16 cellular contexts compared by ENCODE assay signal in genomic region chr15:85297537-85297936, GRCh38.
"Had no signal": no experiment of that assay in that cellular context is flagged by ENCODE, and none has a peak within 500 bp of the region (broad histone marks: within the 10 kb centered on the region; RNA-seq: fewer than 3 reads in every experiment).

No MANE protein-coding gene starts in this region.

- H3K27me3 Mint-ChIP-seq: stimulated activated naive CD8-positive, alpha-beta T cell treated with anti-CD3 and anti-CD28 coated beads, Interleukin-15, amount 100 ng/mL, for 72 hours had no signal

- DNase-seq: activated CD4-positive, alpha-beta T cell treated with anti-CD3 and anti-CD28 coated beads, Interleukin-2, amount 50 U/mL, for 48 hours; activated effector memory CD4-positive, alpha-beta T cell treated with Interleukin-2 at 50 U/mL for 16 hours; endodermal cell; heart right ventricle; left colon; mucosa of descending colon; stimulated activated naive CD8-positive, alpha-beta T cell treated with anti-CD3 and anti-CD28 coated beads, Interleukin-15, amount 100 ng/mL, for 72 hours; SW 1271; testis; upper lobe of left lung had no signal

- H3K4me3 ChIP-seq: cardiac muscle cell, lung, mucosa of descending colon, prostate gland had no signal

- H3K27ac Mint-ChIP-seq: activated naive CD4-positive, alpha-beta T cell treated with anti-CD3 and anti-CD28 coated beads, Interleukin-2, amount 50 U/mL, for 72 hours; endodermal cell; stimulated activated naive CD8-positive, alpha-beta T cell treated with anti-CD3 and anti-CD28 coated beads, Interleukin-15, amount 100 ng/mL, for 72 hours had no signal

- H3K9me3 ChIP-seq: gastroesophageal sphincter, heart right ventricle, mucosa of descending colon, prostate gland, testis, upper lobe of left lung had no signal

- H3K9me3 Mint-ChIP-seq: activated naive CD4-positive, alpha-beta T cell treated with anti-CD3 and anti-CD28 coated beads, Interleukin-2, amount 50 U/mL, for 72 hours; endodermal cell; naive thymus-derived CD8-positive, alpha-beta T cell; stimulated activated naive CD8-positive, alpha-beta T cell treated with anti-CD3 and anti-CD28 coated beads, Interleukin-15, amount 100 ng/mL, for 72 hours had no signal

- H3K27ac ChIP-seq: cardiac muscle cell, prostate gland had no signal

- H3K27me3 ChIP-seq: cardiac muscle cell, gastroesophageal sphincter, heart right ventricle, testis, upper lobe of left lung had no signal

- H3K4me1 ChIP-seq: prostate gland, testis had no signal

- H3K36me3 ChIP-seq: cardiac muscle cell, gastroesophageal sphincter, heart right ventricle, prostate gland, upper lobe of left lung had no signal

- H3K36me3 Mint-ChIP-seq: activated naive CD4-positive, alpha-beta T cell treated with anti-CD3 and anti-CD28 coated beads, Interleukin-2, amount 50 U/mL, for 72 hours; naive thymus-derived CD8-positive, alpha-beta T cell had no signal

- H3K4me3 Mint-ChIP-seq: endodermal cell had no signal
